Comparison of ENCODE assay signal across 11 cellular contexts in genomic region chr6:158124288-158124687, GRCh38.
"Had no signal": no experiment of that assay in that cellular context is flagged by ENCODE, and none has a peak within 500 bp of the region (broad histone marks: within the 10 kb centered on the region; RNA-seq: fewer than 3 reads in every experiment).

No MANE protein-coding gene starts in this region.

- H2AFZ ChIP-seq: GM23248, GM23338 had no signal

- DNase-seq: GM23248, GOT3, H7, H9, HCEC 1CT, HFFc6 had no signal

- FAIRE-seq: H1, H54 had no signal

- H3K27ac ChIP-seq: GM23248 had no signal

- H3K4me3 ChIP-seq: GM23248, GM23338, HAP-1 had no signal

- H3K4me2 ChIP-seq: GM23338 had no signal

- H3K9ac ChIP-seq: GM23248 had no signal

- H3K36me3 ChIP-seq: HAP-1 had no signal

- H3K9me3 ChIP-seq: HAP-1 had no signal

- ATAC-seq: GM23338, HCT116 had no signal

- H3K4me1 ChIP-seq: HAP-1 had no signal
